ENCODE assay signal across 8 cellular contexts in genomic region chr19:53538378-53539109, GRCh38. TPM values are rescaled to one million over a fixed set of nuclear protein-coding genes. Genes with fewer than 3 reads are reported as not detected.
A peak's percentile ranks its signal among the peaks of the same experiment; 100 is the strongest.
DNase-seq lines count a peak whose midpoint lies in the region; ATAC-seq lines count a peak whose summit lies in the region.

No MANE protein-coding gene starts in this region.

- peaks cover 42% of the 10 kb centered on the region for H3K36me3 ChIP-seq in SJCRH30
- H3K36me3 ChIP-seq in neuronal stem cell (replicated peaks in 1 of 2; ENCODE audit: control insufficient read depth in 2 of 2, insufficient read depth in 2 of 2, low read length in 2 of 2), result peaks cover 8 to 38% of the 10 kb centered on the region in 2 donors

- H2AK5ac ChIP-seq in neuronal stem cell (ENCODE audit: low read depth, low read length), result peak overlapping the region; percentile 6

- H3K9me3 ChIP-seq in SJCRH30 (replicated peaks), result no peaks in the 10 kb centered on the region
- no peaks in the 10 kb centered on the region for H3K9me3 ChIP-seq in neuronal stem cell (replicated peaks in 1 of 2; ENCODE audit: control insufficient read depth in 2 of 2, insufficient read depth in 1 of 2, low read depth in 1 of 2, low read length in 2 of 2)

- H3K18ac ChIP-seq in neuronal stem cell (ENCODE audit: low read length), result peak overlapping the region; percentile 96

- peak overlapping the region; percentile 97 for H3K9ac ChIP-seq in neuronal stem cell (ENCODE audit: low read depth, low read length, poor library complexity)

- ATAC-seq in esophagus mucosa, result peak; percentile 42
- no peak for ATAC-seq in HG02970 (IDR thresholded peaks at IDR 0.05; ENCODE audit: low FRiP score, unreplicated experiment)

- intact Hi-C loops in activated naive CD4-positive, alpha-beta T cell treated with anti-CD3 and anti-CD28 coated beads for 36 hours (cut with micrococcal nuclease), result loop anchor here (1.0 kb wide), 2 partner anchors 16 to 71 kb away; partner anchors contain the start of gene ZNF813

- H3K27me3 ChIP-seq in SJCRH30 (no peaks in the 10 kb centered on the region), neuronal stem cell (ENCODE audit: control insufficient read depth in 3 of 3, insufficient read depth in 3 of 3, low read depth in 1 of 3, low read length in 3 of 3) (no peaks in the 10 kb centered on the region)

- H3K4me1 ChIP-seq in SJCRH30, result no peaks in the 10 kb centered on the region
- peaks cover 0 to 2% of the 10 kb centered on the region in 2 donors for H3K4me1 ChIP-seq in neuronal stem cell (ENCODE audit: control insufficient read depth in 2 of 2, insufficient read depth in 1 of 2, low read depth in 1 of 2, low read length in 2 of 2)

- H3K27ac ChIP-seq in SJCRH30 (peak overlapping the region; percentile 59), neuronal stem cell (replicated peaks; ENCODE audit: low read length) (no peak overlapping the region)

- peaks cover 22% of the 10 kb centered on the region for H3K4me1 Mint-ChIP-seq in activated naive CD4-positive, alpha-beta T cell treated with anti-CD3 and anti-CD28 coated beads for 36 hours (ENCODE audit: low read depth)

- H2AFZ ChIP-seq in neuronal stem cell (ENCODE audit: low read length), result peak overlapping the region; percentile 93

- H4K8ac ChIP-seq in neuronal stem cell (ENCODE audit: low read depth, low read length), result peak overlapping the region; percentile 78

- peak overlapping the region; percentile 94 for H2BK12ac ChIP-seq in neuronal stem cell (ENCODE audit: low read length)

- peak overlapping the region; percentile 68 for H3K4me3 ChIP-seq in SJCRH30
- H3K4me3 ChIP-seq in neuronal stem cell (ENCODE audit: low read length in 2 of 2), result peak overlapping the region; percentile 61 to 95

- H3K4me2 ChIP-seq in neuronal stem cell (ENCODE audit: insufficient read depth, low read length, poor library complexity, severe bottlenecking), result peak overlapping the region; percentile 60

- peaks cover 67% of the 10 kb centered on the region for H3K36me3 Mint-ChIP-seq in activated naive CD4-positive, alpha-beta T cell treated with anti-CD3 and anti-CD28 coated beads for 36 hours (ENCODE audit: low read depth)

- H4K91ac ChIP-seq in neuronal stem cell (ENCODE audit: low read depth, low read length, poor library complexity), result peak overlapping the region; percentile 22

- peak; percentile 37 for DNase-seq in activated naive CD4-positive, alpha-beta T cell treated with anti-CD3 and anti-CD28 coated beads for 36 hours
- no peak for DNase-seq in activated naive CD4-positive, alpha-beta T cell treated with anti-CD3 and anti-CD28 coated beads, Interleukin-2, amount 50 U/mL, for 16 hours
- DNase-seq in SJCRH30 (no peak), neuronal stem cell (ENCODE audit: low spot score) (no peak), activated gamma-delta T cell treated with Interleukin-2 at 50 U/mL for 16 hours (no peak), DMS79 (lab: John Stamatoyannopoulos, UW) (no peak)

- no peaks in the 10 kb centered on the region for H3K27me3 Mint-ChIP-seq in activated naive CD4-positive, alpha-beta T cell treated with anti-CD3 and anti-CD28 coated beads for 36 hours (ENCODE audit: low read depth)

- H3K23ac ChIP-seq in neuronal stem cell (ENCODE audit: low read depth, low read length, poor library complexity), result peak overlapping the region; percentile 99

- no CpG with 5 or more reads among the region's 36 CpGs for WGBS in neuronal stem cell (ENCODE audit: extremely low coverage in 2 of 2, insufficient read length in 2 of 2, insufficient replicate concordance in 1 of 2), 2 donors

- H3K9me3 Mint-ChIP-seq in activated naive CD4-positive, alpha-beta T cell treated with anti-CD3 and anti-CD28 coated beads for 36 hours, result peaks cover 7% of the 10 kb centered on the region

- CTCF ChIA-PET in activated naive CD4-positive, alpha-beta T cell treated with anti-CD3 and anti-CD28 coated beads for 36 hours (lab: Charles Lee), result no interaction called here

- no peak overlapping the region for H3K4ac ChIP-seq in neuronal stem cell (ENCODE audit: low read length)

- H3K4me3 Mint-ChIP-seq in activated naive CD4-positive, alpha-beta T cell treated with anti-CD3 and anti-CD28 coated beads for 36 hours, result peak overlapping the region; percentile 94

- H3K79me1 ChIP-seq in neuronal stem cell (ENCODE audit: low read depth, low read length), result peaks cover 4% of the 10 kb centered on the region

- peak overlapping the region; percentile 66 for H2BK5ac ChIP-seq in neuronal stem cell (ENCODE audit: low read length)

- H2BK15ac ChIP-seq in neuronal stem cell (ENCODE audit: low read length), result no peak overlapping the region

- peak overlapping the region; percentile 87 for H3K14ac ChIP-seq in neuronal stem cell (ENCODE audit: low read length)

- peak overlapping the region; percentile 70 for H2BK120ac ChIP-seq in neuronal stem cell (ENCODE audit: low read depth, low read length)

- peak overlapping the region; percentile 92 for H3K27ac Mint-ChIP-seq in activated naive CD4-positive, alpha-beta T cell treated with anti-CD3 and anti-CD28 coated beads for 36 hours

RNA-seq across cellular contexts. Expression of gene ZNF331, which starts 0.6 kb away (rescaled TPM):
- total RNA-seq in activated naive CD4-positive, alpha-beta T cell treated with anti-CD3 and anti-CD28 coated beads for 36 hours, result 10 to 100 TPM; 35.5 to 36.9 TPM
- total RNA-seq in SJCRH30 (2014; rRNA removed; shearing (Covaris generic)), result 13.4 and 20.5 TPM in 2 replicates
- 4.6 TPM for total RNA-seq in esophagus mucosa
- polyA plus RNA-seq in neuronal stem cell (2013, experiment 1 of 2), result 22.4 TPM
- 23.2 TPM for polyA plus RNA-seq in neuronal stem cell (2013, experiment 2 of 2)
